In the genomic region with DNA sequence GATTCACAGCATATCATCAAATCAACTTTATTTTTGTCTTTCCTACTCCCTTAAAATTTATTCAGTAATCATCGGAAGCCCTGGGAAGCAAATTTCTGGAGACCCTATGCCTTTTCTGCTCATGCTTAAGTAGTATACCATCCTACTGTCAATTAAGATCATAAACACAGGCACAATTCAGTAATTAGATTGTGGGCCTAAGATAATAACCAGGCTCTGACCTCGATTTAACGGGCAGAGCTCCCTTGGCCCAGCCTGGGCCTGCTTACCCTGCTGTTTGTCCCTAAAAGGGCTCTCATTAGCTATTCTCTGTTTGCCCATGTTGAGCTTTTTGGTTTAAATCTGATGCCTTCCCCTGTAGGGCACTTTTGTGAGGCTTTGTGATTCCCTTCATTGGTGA, we compare ENCODE assay signal across 1 cellular context.
TF ChIP-seq lines count a peak whose summit lies in the region.

No MANE protein-coding gene starts in this region.

TF ChIP-seq in GM23338, 12 proteins besides CTCF, POLR2A, EP300 and RAD21 (continued from another document):
- TF ChIP-seq, protein P1, sequence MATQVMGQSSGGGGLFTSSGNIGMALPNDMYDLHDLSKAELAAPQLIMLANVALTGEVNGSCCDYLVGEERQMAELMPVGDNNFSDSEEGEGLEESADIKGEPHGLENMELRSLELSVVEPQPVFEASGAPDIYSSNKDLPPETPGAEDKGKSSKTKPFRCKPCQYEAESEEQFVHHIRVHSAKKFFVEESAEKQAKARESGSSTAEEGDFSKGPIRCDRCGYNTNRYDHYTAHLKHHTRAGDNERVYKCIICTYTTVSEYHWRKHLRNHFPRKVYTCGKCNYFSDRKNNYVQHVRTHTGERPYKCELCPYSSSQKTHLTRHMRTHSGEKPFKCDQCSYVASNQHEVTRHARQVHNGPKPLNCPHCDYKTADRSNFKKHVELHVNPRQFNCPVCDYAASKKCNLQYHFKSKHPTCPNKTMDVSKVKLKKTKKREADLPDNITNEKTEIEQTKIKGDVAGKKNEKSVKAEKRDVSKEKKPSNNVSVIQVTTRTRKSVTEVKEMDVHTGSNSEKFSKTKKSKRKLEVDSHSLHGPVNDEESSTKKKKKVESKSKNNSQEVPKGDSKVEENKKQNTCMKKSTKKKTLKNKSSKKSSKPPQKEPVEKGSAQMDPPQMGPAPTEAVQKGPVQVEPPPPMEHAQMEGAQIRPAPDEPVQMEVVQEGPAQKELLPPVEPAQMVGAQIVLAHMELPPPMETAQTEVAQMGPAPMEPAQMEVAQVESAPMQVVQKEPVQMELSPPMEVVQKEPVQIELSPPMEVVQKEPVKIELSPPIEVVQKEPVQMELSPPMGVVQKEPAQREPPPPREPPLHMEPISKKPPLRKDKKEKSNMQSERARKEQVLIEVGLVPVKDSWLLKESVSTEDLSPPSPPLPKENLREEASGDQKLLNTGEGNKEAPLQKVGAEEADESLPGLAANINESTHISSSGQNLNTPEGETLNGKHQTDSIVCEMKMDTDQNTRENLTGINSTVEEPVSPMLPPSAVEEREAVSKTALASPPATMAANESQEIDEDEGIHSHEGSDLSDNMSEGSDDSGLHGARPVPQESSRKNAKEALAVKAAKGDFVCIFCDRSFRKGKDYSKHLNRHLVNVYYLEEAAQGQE (IDR thresholded peaks at IDR 0.05; ENCODE audit: unreplicated experiment) = no peak
- no peak for TF ChIP-seq NANOG (IDR thresholded peaks at IDR 0.05; ENCODE audit: borderline replicate concordance)
